Comparison of ENCODE assay signal across 1 cellular context in the genomic region with DNA sequence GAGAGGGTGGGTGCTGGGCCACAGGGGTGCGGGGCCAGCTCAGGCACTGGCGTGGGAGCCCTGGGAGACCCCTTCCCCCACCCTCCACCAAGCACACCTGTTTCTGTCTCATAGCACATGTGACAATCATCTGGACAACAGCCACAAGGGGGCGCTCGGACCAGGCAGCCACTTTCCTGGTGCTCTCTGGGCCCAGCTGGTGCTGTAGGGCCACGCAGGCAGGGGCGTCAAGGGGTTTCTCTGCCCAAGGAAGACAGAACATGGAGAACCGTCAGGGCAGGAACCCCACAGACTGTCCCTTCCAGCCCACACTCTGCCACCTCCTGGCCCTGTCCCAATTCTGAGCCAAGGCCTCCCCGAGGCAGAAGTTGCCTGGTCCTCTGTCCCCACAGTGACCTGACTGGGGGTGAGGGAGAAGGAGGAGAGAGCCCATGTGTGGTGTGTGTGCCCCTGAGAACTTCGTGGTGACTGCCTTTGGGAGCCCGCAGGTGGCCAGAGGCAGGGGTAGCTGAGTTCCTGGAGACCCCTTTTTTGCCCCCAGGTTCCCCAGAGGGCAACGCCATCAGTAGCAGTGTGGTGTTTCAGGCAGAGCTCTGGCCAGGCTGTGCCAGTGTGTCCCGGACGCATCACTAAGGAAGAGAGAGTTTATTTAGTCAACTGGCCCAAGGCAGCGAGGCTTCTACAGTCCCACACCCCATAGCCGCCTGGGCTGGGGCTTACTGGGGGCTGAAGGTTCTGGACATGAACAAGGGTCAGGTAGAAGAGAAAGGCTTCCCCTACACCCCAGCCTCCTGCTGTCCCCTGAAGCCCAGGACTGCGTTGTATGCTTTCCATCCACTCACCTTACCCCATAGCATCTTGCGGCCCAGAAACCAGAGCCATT.
TF ChIP-seq lines count a peak whose summit lies in the region.

No MANE protein-coding gene starts in this region.

TF ChIP-seq in K562, 482 proteins besides CTCF, POLR2A, EP300 and RAD21 (continued from another document and continues in another):
- TF ChIP-seq, protein P1, sequence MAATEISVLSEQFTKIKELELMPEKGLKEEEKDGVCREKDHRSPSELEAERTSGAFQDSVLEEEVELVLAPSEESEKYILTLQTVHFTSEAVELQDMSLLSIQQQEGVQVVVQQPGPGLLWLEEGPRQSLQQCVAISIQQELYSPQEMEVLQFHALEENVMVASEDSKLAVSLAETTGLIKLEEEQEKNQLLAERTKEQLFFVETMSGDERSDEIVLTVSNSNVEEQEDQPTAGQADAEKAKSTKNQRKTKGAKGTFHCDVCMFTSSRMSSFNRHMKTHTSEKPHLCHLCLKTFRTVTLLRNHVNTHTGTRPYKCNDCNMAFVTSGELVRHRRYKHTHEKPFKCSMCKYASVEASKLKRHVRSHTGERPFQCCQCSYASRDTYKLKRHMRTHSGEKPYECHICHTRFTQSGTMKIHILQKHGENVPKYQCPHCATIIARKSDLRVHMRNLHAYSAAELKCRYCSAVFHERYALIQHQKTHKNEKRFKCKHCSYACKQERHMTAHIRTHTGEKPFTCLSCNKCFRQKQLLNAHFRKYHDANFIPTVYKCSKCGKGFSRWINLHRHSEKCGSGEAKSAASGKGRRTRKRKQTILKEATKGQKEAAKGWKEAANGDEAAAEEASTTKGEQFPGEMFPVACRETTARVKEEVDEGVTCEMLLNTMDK (IDR thresholded peaks at IDR 0.05; ENCODE audit: borderline replicate concordance, insufficient read depth, low read depth, low read length, poor library complexity, severe bottlenecking) = peak; percentile 83
- TF ChIP-seq, protein P2, sequence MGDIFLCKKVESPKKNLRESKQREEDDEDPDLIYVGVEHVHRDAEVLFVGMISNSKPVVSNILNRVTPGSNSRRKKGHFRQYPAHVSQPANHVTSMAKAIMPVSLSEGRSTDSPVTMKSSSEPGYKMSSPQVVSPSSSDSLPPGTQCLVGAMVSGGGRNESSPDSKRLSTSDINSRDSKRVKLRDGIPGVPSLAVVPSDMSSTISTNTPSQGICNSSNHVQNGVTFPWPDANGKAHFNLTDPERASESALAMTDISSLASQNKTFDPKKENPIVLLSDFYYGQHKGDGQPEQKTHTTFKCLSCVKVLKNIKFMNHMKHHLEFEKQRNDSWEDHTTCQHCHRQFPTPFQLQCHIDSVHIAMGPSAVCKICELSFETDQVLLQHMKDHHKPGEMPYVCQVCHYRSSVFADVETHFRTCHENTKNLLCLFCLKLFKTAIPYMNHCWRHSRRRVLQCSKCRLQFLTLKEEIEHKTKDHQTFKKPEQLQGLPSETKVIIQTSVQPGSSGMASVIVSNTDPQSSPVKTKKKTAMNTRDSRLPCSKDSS (IDR thresholded peaks at IDR 0.05; ENCODE audit: low read depth, partially characterized antibody) = no peak
- TF ChIP-seq STAG1 (CRISPR knock-in tag; IDR thresholded peaks at IDR 0.05; ENCODE audit: borderline replicate concordance) (peak; percentile 17; the same call in 1 of the 2 replicates), MAFK (IDR thresholded peaks at IDR 0.05; ENCODE audit: low read length) (no peak), ZNF134 (CRISPR knock-in tag; conservative IDR thresholded peaks at IDR 0.05) (no peak), ZNF175 (CRISPR knock-in tag; IDR thresholded peaks at IDR 0.05; ENCODE audit: low read depth) (no peak), CHD4 (IDR thresholded peaks at IDR 0.05; ENCODE audit: insufficient read depth, insufficient replicate concordance, low read depth, low read length, poor library complexity, severe bottlenecking) (no peak), ETV1 (tag; conservative IDR thresholded peaks at IDR 0.05; ENCODE audit: low read depth) (no peak), L3MBTL2 (IDR thresholded peaks at IDR 0.05) (peak; percentile 9; the same call in 1 of the 2 replicates), NUFIP1 (IDR thresholded peaks at IDR 0.05; ENCODE audit: partially characterized antibody) (no peak), MIER1 (IDR thresholded peaks at IDR 0.05; ENCODE audit: low read depth) (no peak), ZNF184 (CRISPR knock-in tag; IDR thresholded peaks at IDR 0.05) (no peak), IRF2 (CRISPR knock-in tag; IDR thresholded peaks at IDR 0.05) (no peak), SOX6 (IDR thresholded peaks at IDR 0.05) (no peak), MCM2 (IDR thresholded peaks at IDR 0.05; ENCODE audit: low read depth) (no peak), ZBTB7A (IDR thresholded peaks at IDR 0.05; ENCODE audit: borderline replicate concordance, control insufficient read depth, low read depth, low read length) (peak; percentile 72; the same call in 1 of the 2 replicates), YY1 (IDR thresholded peaks at IDR 0.05; ENCODE audit: borderline replicate concordance in 1 of 3, control insufficient read depth in 1 of 3, extremely low read depth in 1 of 3, insufficient read depth in 3 of 3, insufficient read length in 1 of 3, insufficient replicate concordance in 2 of 3, low read depth in 1 of 3, low read length in 2 of 3) (peak in 1 of 3 experiments; percentile 18), SRSF3 (IDR thresholded peaks at IDR 0.05; ENCODE audit: insufficient read depth, low read length) (no peak), LCOR (CRISPR knock-in tag; IDR thresholded peaks at IDR 0.05) (no peak), PRMT5 (CRISPR knock-in tag; IDR thresholded peaks at IDR 0.05) (no peak), ZNF584 (CRISPR knock-in tag; IDR thresholded peaks at IDR 0.05; ENCODE audit: low read depth) (no peak), NR2F6 (CRISPR knock-in tag; IDR thresholded peaks at IDR 0.05) (no peak), GABPA (tag; conservative IDR thresholded peaks at IDR 0.05; ENCODE audit: low read depth) (no peak), POLR2AphosphoS2 (IDR thresholded peaks at IDR 0.05; ENCODE audit: low read length) (no peak), HDAC3 (IDR thresholded peaks at IDR 0.05; ENCODE audit: borderline replicate concordance, partially characterized antibody) (no peak)
- TF ChIP-seq, protein P3, sequence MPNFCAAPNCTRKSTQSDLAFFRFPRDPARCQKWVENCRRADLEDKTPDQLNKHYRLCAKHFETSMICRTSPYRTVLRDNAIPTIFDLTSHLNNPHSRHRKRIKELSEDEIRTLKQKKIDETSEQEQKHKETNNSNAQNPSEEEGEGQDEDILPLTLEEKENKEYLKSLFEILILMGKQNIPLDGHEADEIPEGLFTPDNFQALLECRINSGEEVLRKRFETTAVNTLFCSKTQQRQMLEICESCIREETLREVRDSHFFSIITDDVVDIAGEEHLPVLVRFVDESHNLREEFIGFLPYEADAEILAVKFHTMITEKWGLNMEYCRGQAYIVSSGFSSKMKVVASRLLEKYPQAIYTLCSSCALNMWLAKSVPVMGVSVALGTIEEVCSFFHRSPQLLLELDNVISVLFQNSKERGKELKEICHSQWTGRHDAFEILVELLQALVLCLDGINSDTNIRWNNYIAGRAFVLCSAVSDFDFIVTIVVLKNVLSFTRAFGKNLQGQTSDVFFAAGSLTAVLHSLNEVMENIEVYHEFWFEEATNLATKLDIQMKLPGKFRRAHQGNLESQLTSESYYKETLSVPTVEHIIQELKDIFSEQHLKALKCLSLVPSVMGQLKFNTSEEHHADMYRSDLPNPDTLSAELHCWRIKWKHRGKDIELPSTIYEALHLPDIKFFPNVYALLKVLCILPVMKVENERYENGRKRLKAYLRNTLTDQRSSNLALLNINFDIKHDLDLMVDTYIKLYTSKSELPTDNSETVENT (CRISPR knock-in tag; IDR thresholded peaks at IDR 0.05) = no peak
- TF ChIP-seq, protein P4, sequence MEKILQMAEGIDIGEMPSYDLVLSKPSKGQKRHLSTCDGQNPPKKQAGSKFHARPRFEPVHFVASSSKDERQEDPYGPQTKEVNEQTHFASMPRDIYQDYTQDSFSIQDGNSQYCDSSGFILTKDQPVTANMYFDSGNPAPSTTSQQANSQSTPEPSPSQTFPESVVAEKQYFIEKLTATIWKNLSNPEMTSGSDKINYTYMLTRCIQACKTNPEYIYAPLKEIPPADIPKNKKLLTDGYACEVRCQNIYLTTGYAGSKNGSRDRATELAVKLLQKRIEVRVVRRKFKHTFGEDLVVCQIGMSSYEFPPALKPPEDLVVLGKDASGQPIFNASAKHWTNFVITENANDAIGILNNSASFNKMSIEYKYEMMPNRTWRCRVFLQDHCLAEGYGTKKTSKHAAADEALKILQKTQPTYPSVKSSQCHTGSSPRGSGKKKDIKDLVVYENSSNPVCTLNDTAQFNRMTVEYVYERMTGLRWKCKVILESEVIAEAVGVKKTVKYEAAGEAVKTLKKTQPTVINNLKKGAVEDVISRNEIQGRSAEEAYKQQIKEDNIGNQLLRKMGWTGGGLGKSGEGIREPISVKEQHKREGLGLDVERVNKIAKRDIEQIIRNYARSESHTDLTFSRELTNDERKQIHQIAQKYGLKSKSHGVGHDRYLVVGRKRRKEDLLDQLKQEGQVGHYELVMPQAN (IDR thresholded peaks at IDR 0.05; ENCODE audit: borderline replicate concordance) = no peak
- TF ChIP-seq, protein P5, sequence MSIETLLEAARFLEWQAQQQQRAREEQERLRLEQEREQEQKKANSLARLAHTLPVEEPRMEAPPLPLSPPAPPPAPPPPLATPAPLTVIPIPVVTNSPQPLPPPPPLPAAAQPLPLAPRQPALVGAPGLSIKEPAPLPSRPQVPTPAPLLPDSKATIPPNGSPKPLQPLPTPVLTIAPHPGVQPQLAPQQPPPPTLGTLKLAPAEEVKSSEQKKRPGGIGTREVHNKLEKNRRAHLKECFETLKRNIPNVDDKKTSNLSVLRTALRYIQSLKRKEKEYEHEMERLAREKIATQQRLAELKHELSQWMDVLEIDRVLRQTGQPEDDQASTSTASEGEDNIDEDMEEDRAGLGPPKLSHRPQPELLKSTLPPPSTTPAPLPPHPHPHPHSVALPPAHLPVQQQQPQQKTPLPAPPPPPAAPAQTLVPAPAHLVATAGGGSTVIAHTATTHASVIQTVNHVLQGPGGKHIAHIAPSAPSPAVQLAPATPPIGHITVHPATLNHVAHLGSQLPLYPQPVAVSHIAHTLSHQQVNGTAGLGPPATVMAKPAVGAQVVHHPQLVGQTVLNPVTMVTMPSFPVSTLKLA (conservative IDR thresholded peaks at IDR 0.05) = peak; percentile 16 to 57; a peak in 2 of 4 replicates
- TF ChIP-seq, protein P6, sequence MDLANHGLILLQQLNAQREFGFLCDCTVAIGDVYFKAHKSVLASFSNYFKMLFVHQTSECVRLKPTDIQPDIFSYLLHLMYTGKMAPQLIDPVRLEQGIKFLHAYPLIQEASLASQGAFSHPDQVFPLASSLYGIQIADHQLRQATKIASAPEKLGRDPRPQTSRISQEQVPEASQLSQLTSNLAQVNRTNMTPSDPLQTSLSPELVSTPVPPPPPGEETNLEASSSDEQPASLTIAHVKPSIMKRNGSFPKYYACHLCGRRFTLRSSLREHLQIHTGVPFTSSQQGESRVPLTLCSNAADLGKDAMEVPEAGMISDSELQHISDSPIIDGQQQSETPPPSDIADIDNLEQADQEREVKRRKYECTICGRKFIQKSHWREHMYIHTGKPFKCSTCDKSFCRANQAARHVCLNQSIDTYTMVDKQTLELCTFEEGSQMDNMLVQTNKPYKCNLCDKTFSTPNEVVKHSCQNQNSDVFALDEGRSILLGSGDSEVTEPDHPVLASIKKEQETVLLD (IDR thresholded peaks at IDR 0.05) = no peak
- TF ChIP-seq, protein P7, sequence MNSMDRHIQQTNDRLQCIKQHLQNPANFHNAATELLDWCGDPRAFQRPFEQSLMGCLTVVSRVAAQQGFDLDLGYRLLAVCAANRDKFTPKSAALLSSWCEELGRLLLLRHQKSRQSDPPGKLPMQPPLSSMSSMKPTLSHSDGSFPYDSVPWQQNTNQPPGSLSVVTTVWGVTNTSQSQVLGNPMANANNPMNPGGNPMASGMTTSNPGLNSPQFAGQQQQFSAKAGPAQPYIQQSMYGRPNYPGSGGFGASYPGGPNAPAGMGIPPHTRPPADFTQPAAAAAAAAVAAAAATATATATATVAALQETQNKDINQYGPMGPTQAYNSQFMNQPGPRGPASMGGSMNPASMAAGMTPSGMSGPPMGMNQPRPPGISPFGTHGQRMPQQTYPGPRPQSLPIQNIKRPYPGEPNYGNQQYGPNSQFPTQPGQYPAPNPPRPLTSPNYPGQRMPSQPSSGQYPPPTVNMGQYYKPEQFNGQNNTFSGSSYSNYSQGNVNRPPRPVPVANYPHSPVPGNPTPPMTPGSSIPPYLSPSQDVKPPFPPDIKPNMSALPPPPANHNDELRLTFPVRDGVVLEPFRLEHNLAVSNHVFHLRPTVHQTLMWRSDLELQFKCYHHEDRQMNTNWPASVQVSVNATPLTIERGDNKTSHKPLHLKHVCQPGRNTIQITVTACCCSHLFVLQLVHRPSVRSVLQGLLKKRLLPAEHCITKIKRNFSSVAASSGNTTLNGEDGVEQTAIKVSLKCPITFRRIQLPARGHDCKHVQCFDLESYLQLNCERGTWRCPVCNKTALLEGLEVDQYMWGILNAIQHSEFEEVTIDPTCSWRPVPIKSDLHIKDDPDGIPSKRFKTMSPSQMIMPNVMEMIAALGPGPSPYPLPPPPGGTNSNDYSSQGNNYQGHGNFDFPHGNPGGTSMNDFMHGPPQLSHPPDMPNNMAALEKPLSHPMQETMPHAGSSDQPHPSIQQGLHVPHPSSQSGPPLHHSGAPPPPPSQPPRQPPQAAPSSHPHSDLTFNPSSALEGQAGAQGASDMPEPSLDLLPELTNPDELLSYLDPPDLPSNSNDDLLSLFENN (IDR thresholded peaks at IDR 0.05; ENCODE audit: low read depth in 2 of 2, low read length in 2 of 2) = no peak
- TF ChIP-seq, protein P8, sequence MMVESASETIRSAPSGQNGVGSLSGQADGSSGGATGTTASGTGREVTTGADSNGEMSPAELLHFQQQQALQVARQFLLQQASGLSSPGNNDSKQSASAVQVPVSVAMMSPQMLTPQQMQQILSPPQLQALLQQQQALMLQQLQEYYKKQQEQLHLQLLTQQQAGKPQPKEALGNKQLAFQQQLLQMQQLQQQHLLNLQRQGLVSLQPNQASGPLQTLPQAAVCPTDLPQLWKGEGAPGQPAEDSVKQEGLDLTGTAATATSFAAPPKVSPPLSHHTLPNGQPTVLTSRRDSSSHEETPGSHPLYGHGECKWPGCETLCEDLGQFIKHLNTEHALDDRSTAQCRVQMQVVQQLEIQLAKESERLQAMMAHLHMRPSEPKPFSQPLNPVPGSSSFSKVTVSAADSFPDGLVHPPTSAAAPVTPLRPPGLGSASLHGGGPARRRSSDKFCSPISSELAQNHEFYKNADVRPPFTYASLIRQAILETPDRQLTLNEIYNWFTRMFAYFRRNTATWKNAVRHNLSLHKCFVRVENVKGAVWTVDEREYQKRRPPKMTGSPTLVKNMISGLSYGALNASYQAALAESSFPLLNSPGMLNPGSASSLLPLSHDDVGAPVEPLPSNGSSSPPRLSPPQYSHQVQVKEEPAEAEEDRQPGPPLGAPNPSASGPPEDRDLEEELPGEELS (CRISPR knock-in tag; IDR thresholded peaks at IDR 0.05; ENCODE audit: borderline replicate concordance) = no peak
- TF ChIP-seq, protein P9, sequence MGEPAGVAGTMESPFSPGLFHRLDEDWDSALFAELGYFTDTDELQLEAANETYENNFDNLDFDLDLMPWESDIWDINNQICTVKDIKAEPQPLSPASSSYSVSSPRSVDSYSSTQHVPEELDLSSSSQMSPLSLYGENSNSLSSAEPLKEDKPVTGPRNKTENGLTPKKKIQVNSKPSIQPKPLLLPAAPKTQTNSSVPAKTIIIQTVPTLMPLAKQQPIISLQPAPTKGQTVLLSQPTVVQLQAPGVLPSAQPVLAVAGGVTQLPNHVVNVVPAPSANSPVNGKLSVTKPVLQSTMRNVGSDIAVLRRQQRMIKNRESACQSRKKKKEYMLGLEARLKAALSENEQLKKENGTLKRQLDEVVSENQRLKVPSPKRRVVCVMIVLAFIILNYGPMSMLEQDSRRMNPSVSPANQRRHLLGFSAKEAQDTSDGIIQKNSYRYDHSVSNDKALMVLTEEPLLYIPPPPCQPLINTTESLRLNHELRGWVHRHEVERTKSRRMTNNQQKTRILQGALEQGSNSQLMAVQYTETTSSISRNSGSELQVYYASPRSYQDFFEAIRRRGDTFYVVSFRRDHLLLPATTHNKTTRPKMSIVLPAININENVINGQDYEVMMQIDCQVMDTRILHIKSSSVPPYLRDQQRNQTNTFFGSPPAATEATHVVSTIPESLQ (CRISPR knock-in tag; IDR thresholded peaks at IDR 0.05) = no peak
- TF ChIP-seq, protein P10, sequence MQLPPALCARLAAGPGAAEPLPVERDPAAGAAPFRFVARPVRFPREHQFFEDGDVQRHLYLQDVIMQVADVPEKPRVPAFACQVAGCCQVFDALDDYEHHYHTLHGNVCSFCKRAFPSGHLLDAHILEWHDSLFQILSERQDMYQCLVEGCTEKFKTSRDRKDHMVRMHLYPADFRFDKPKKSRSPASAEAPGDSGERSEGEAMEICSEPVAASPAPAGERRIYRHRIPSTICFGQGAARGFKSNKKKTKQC (CRISPR knock-in tag; IDR thresholded peaks at IDR 0.05) = no peak
